In genomic region chr21:32524010-32524719, GRCh38 we compare ENCODE assay signal across 12 cellular contexts.
A peak's percentile ranks its signal among the peaks of the same experiment; 100 is the strongest.
DNase-seq lines count a peak whose midpoint lies in the region; ATAC-seq, FAIRE-seq and TF ChIP-seq lines count a peak whose summit lies in the region.
"Had no signal": no experiment of that assay in that cellular context is flagged by ENCODE, and none has a peak within 500 bp of the region (broad histone marks: within the 10 kb centered on the region; RNA-seq: fewer than 3 reads in every experiment).

No MANE protein-coding gene starts in this region.

- H3K4me3 ChIP-seq in SK-N-MC: no peak overlapping the region
- H3K4me3 ChIP-seq in fibroblast of pulmonary artery (replicated peaks; ENCODE audit: low read depth, low read length): no peak overlapping the region
- H3K4me3 ChIP-seq in pancreas: no peak overlapping the region

- intact Hi-C loops in pancreas (cut with DNase I): no loop called here
- intact Hi-C loops in CD4-positive, alpha-beta T cell (cut with DNase I, micrococcal nuclease): no loop called here

- H3K27me3 ChIP-seq in pancreas: no peaks in the 10 kb centered on the region
- no peaks in the 10 kb centered on the region for H3K27me3 ChIP-seq in CD4-positive, alpha-beta T cell (ENCODE audit: control insufficient read depth, insufficient read depth, low read length)

- H3K27ac Mint-ChIP-seq in CD4-positive, alpha-beta T cell: no peak overlapping the region
- H3K27ac Mint-ChIP-seq: activated naive CD4-positive, alpha-beta T cell treated with anti-CD3 and anti-CD28 coated beads, Interleukin-2, amount 50 U/mL, for 24 hours had no signal

- H3K27me3 Mint-ChIP-seq in CD4-positive, alpha-beta T cell: no peaks in the 10 kb centered on the region
- H3K27me3 Mint-ChIP-seq: activated naive CD4-positive, alpha-beta T cell treated with anti-CD3 and anti-CD28 coated beads, Interleukin-2, amount 50 U/mL, for 24 hours had no signal

- H3K9me3 ChIP-seq in SK-N-MC (ENCODE audit: low read depth, low read length): no peaks in the 10 kb centered on the region
- H3K9me3 ChIP-seq in pancreas: no peaks in the 10 kb centered on the region
- H3K9me3 ChIP-seq in CD4-positive, alpha-beta T cell (ENCODE audit: control insufficient read depth, low read length): no peaks in the 10 kb centered on the region

- H3K36me3 Mint-ChIP-seq in CD4-positive, alpha-beta T cell (ENCODE audit: low read depth): no peaks in the 10 kb centered on the region
- H3K36me3 Mint-ChIP-seq: activated naive CD4-positive, alpha-beta T cell treated with anti-CD3 and anti-CD28 coated beads, Interleukin-2, amount 50 U/mL, for 24 hours had no signal

- H3K4me3 Mint-ChIP-seq in CD4-positive, alpha-beta T cell: no peak overlapping the region
- H3K4me3 Mint-ChIP-seq: activated naive CD4-positive, alpha-beta T cell treated with anti-CD3 and anti-CD28 coated beads, Interleukin-2, amount 50 U/mL, for 24 hours had no signal

- TF ChIP-seq CTCF in fibroblast of pulmonary artery (IDR thresholded peaks at IDR 0.05; ENCODE audit: low read length, missing control alignments) (no peak), pancreas (IDR thresholded peaks at IDR 0.05) (no peak)
- no peak for TF ChIP-seq CTCF in CD4-positive, alpha-beta T cell (IDR thresholded peaks at IDR 0.05)

- H3K4me1 Mint-ChIP-seq in CD4-positive, alpha-beta T cell (ENCODE audit: low read depth): no peaks in the 10 kb centered on the region
- H3K4me1 Mint-ChIP-seq: activated naive CD4-positive, alpha-beta T cell treated with anti-CD3 and anti-CD28 coated beads, Interleukin-2, amount 50 U/mL, for 24 hours had no signal

- peak overlapping the region; percentile 21; the same call in 1 of the 2 replicates for H3K27ac ChIP-seq in SK-N-MC
- peak overlapping the region in 2 of 4 donors; percentile 40 to 48 for H3K27ac ChIP-seq in pancreas
- H3K27ac ChIP-seq in CD4-positive, alpha-beta T cell (ENCODE audit: low read depth, low read length): no peak overlapping the region

- no peaks in the 10 kb centered on the region for H3K9me3 Mint-ChIP-seq in CD4-positive, alpha-beta T cell
- H3K9me3 Mint-ChIP-seq: activated naive CD4-positive, alpha-beta T cell treated with anti-CD3 and anti-CD28 coated beads, Interleukin-2, amount 50 U/mL, for 24 hours had no signal

- DNase-seq in EH (ENCODE audit: low read depth) (peak; percentile 98), SK-N-MC (ENCODE audit: low read depth, low spot score) (no peak), fibroblast of pulmonary artery (ENCODE audit: low read depth) (peak; percentile 96), pancreas (no peak), frontal cortex (ENCODE audit: low spot score in 2 of 2) (no peak), AG08396 (ENCODE audit: low spot score) (no peak)
- no peak for DNase-seq in CD4-positive, alpha-beta T cell
- DNase-seq: Calu3; NCI-H2227 treated with DMSO at 0.1 percent for 48 hours; stimulated activated CD4-positive, alpha-beta T cell treated with anti-CD3 and anti-CD28 coated beads, Interleukin-4, amount 100 ng/mL, for 4 hours had no signal

- WGBS in pancreas, 2 donors: 71 to 78% methylated on average over 8 of the region's 8 CpGs

- peak in 3 of 4 donors; percentile 20 to 27 (median 26) for ATAC-seq in pancreas
- no peak for ATAC-seq in CD4-positive, alpha-beta T cell (ENCODE audit: poor library complexity)
- ATAC-seq in GM18867 (IDR thresholded peaks at IDR 0.05; ENCODE audit: unreplicated experiment): no peak

- H3K4me1 ChIP-seq in pancreas: peaks cover 0 to 7% (median 0%) of the 10 kb centered on the region in 3 donors

- FAIRE-seq in pancreas (lab: Jason Lieb, UNC) (no peak), frontal cortex (lab: Jason Lieb, UNC) (no peak)

- CTCF ChIA-PET in CD4-positive, alpha-beta T cell (lab: Charles Lee): no interaction called here

- POLR2A ChIA-PET in CD4-positive, alpha-beta T cell (lab: Charles Lee): no interaction called here

- H3K9ac ChIP-seq in SK-N-MC (ENCODE audit: insufficient read length): no peak overlapping the region

- H3K36me3 ChIP-seq in SK-N-MC (ENCODE audit: insufficient read depth, low read length) (no peaks in the 10 kb centered on the region), pancreas (no peaks in the 10 kb centered on the region)

Comparison
In these comparisons a context has a peak if more than half of its experiments do, and no peak if none do; other contexts are left out.
1. DNase-seq: peak in EH (single experiment) and fibroblast of pulmonary artery (single experiment); none in SK-N-MC (single experiment), pancreas (0 of 6), CD4-positive, alpha-beta T cell (0 of 10), frontal cortex (0 of 2) and AG08396 (single experiment).
2. ATAC-seq: peak in pancreas (3 of 4); none in CD4-positive, alpha-beta T cell (single experiment) and GM18867 (single experiment).